In the genomic region with DNA sequence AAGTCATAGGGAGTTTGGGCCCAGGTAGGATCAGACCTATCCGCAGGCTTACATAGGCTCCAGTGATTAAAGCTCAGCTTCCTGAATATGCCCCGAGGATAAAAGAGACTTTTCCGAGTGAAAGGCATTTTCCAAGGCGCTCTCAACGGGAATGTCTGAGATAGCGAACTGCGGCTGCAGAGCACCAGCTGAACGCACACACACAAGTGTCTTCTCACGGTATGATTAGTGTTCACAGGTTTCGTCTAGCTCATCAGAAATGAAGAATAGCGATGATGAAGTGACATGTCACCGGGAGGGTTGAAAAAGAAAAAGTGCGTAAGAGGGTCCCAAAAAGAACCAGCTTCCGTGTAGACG, we compare ENCODE assay signal across 8 cellular contexts. TPM values are rescaled to one million over a fixed set of nuclear protein-coding genes. Genes with fewer than 3 reads are reported as not detected.
DNase-seq lines count a peak whose midpoint lies in the region; ATAC-seq, FAIRE-seq and TF ChIP-seq lines count a peak whose summit lies in the region.

No MANE protein-coding gene starts in this region.

- H2BK12ac ChIP-seq in mesenchymal stem cell (ENCODE audit: low read length in 2 of 2), result no peak overlapping the region

- H3K9me3 Mint-ChIP-seq in CD4-positive, CD25-positive, alpha-beta regulatory T cell, result peaks cover 0 to 2% (median 0%) of the 10 kb centered on the region in 7 donors
- H3K9me3 Mint-ChIP-seq in IgD-negative memory B cell, result no peaks in the 10 kb centered on the region

- no peak overlapping the region for H2AK5ac ChIP-seq in mesenchymal stem cell (ENCODE audit: low read length, severe bottlenecking)

- H3K14ac ChIP-seq in mesenchymal stem cell (ENCODE audit: low read length in 2 of 2), result no peak overlapping the region

- H3K36me3 Mint-ChIP-seq in CD4-positive, CD25-positive, alpha-beta regulatory T cell, result no peaks in the 10 kb centered on the region
- H3K36me3 Mint-ChIP-seq in IgD-negative memory B cell, result no peaks in the 10 kb centered on the region

- H3K4me3 Mint-ChIP-seq in CD4-positive, CD25-positive, alpha-beta regulatory T cell, result peak overlapping the region; percentile 85 to 95 (median 92)
- peak overlapping the region; percentile 85 to 91 (median 90) for H3K4me3 Mint-ChIP-seq in IgD-negative memory B cell

- no peak for FAIRE-seq in bronchial epithelial cell (lab: Jason Lieb, UNC)

- H2BK120ac ChIP-seq in mesenchymal stem cell (ENCODE audit: low read depth, low read length), result no peak overlapping the region

- 6% methylated on average over 14 of the region's 15 CpGs for WGBS in mesenchymal stem cell
- WGBS in aorta, 2 donors, result 4% methylated on average over 15 of the region's 15 CpGs

- DNase-seq in CD4-positive, CD25-positive, alpha-beta regulatory T cell, result no peak
- no peak for DNase-seq in bronchial epithelial cell (ENCODE audit: low read depth)
- no peak for DNase-seq in mesenchymal stem cell
- no peak for DNase-seq in aorta
- DNase-seq in Ammon's horn (ENCODE audit: low spot score), result no peak
- no peak for DNase-seq in putamen (ENCODE audit: low spot score)

- ATAC-seq in CD4-positive, CD25-positive, alpha-beta regulatory T cell (ENCODE audit: low read depth in 2 of 2), result peak in 1 of 2 donors; percentile 4
- ATAC-seq in GM21360 (IDR thresholded peaks at IDR 0.05; ENCODE audit: unreplicated experiment) (peak; percentile 25), aorta (ENCODE audit: low FRiP score) (peak; percentile 34)

- peaks cover 4 to 25% (median 14%) of the 10 kb centered on the region in 4 donors for H3K4me1 Mint-ChIP-seq in CD4-positive, CD25-positive, alpha-beta regulatory T cell
- peaks cover 9 to 33% (median 10%) of the 10 kb centered on the region in 3 donors for H3K4me1 Mint-ChIP-seq in IgD-negative memory B cell

- peaks cover 8% of the 10 kb centered on the region for H3K79me1 ChIP-seq in mesenchymal stem cell (replicated peaks; ENCODE audit: low read length, poor library complexity, severe bottlenecking)

- H2BK5ac ChIP-seq in mesenchymal stem cell (ENCODE audit: low read depth, low read length, poor library complexity, severe bottlenecking), result peak overlapping the region; percentile 97

- H4K8ac ChIP-seq in mesenchymal stem cell (ENCODE audit: low read length), result peak overlapping the region; percentile 37

- H3K4ac ChIP-seq in mesenchymal stem cell (ENCODE audit: low read depth in 1 of 2, low read length in 2 of 2), result no peak overlapping the region

- peak overlapping the region; percentile 84 for H3K4me3 ChIP-seq in CD4-positive, CD25-positive, alpha-beta regulatory T cell (ENCODE audit: low read depth, low read length)
- H3K4me3 ChIP-seq in bronchial epithelial cell (ENCODE audit: low read depth, low read length) (peak overlapping the region; percentile 82), mesenchymal stem cell (ENCODE audit: insufficient read depth in 1 of 2, low read depth in 1 of 2, low read length in 2 of 2) (peak overlapping the region; percentile 71 to 98), aorta (ENCODE audit: low read length in 2 of 2) (peak overlapping the region; percentile 37 to 92)

- H4K91ac ChIP-seq in mesenchymal stem cell (ENCODE audit: low read length), result no peak overlapping the region

- no peak overlapping the region for H3K27ac ChIP-seq in CD4-positive, CD25-positive, alpha-beta regulatory T cell (ENCODE audit: insufficient read depth, low read length, poor library complexity, severe bottlenecking)
- H3K27ac ChIP-seq in mesenchymal stem cell (ENCODE audit: low read length, poor library complexity, severe bottlenecking) (peak overlapping the region; percentile 25), aorta (ENCODE audit: low read depth in 1 of 2, low read length in 2 of 2) (no peak overlapping the region)

- H2BK15ac ChIP-seq in mesenchymal stem cell (ENCODE audit: low read depth, poor library complexity, severe bottlenecking), result no peak overlapping the region

- no peak for TF ChIP-seq CTCF in bronchial epithelial cell (IDR thresholded peaks at IDR 0.05; ENCODE audit: insufficient read depth, low read length, severe bottlenecking)

- peak overlapping the region; percentile 93 for H3K9ac ChIP-seq in mesenchymal stem cell (ENCODE audit: low read length)

- H3K4me1 ChIP-seq in CD4-positive, CD25-positive, alpha-beta regulatory T cell (ENCODE audit: control insufficient read depth, insufficient read depth, low read length, poor library complexity, severe bottlenecking), result peaks cover 18% of the 10 kb centered on the region
- H3K4me1 ChIP-seq in mesenchymal stem cell (ENCODE audit: control insufficient read depth, insufficient read depth, low read depth, low read length) (peaks cover 4% of the 10 kb centered on the region), aorta (ENCODE audit: control insufficient read depth in 1 of 2, insufficient read depth in 2 of 2, low read length in 2 of 2) (no peaks in the 10 kb centered on the region)

- no peaks in the 10 kb centered on the region for H3K36me3 ChIP-seq in CD4-positive, CD25-positive, alpha-beta regulatory T cell (ENCODE audit: control insufficient read depth, insufficient read depth, low read length)
- H3K36me3 ChIP-seq in bronchial epithelial cell (ENCODE audit: control insufficient read depth, insufficient read depth, low read length) (no peaks in the 10 kb centered on the region), mesenchymal stem cell (ENCODE audit: control insufficient read depth in 1 of 2, insufficient read depth in 2 of 2, low read depth in 1 of 2, low read length in 2 of 2) (no peaks in the 10 kb centered on the region), aorta (ENCODE audit: control insufficient read depth in 1 of 2, insufficient read depth in 2 of 2, low read length in 1 of 2) (no peaks in the 10 kb centered on the region)

- no peak overlapping the region for H3K23ac ChIP-seq in mesenchymal stem cell (ENCODE audit: low read length in 2 of 2)

- H3K27ac Mint-ChIP-seq in CD4-positive, CD25-positive, alpha-beta regulatory T cell, result peak overlapping the region in 2 of 3 donors; percentile 60 to 85
- peak overlapping the region in 2 of 3 donors; percentile 3 to 60 for H3K27ac Mint-ChIP-seq in IgD-negative memory B cell

- H3K18ac ChIP-seq in mesenchymal stem cell (ENCODE audit: low read depth in 1 of 2, low read length in 2 of 2), result no peak overlapping the region

- H2AFZ ChIP-seq in mesenchymal stem cell (ENCODE audit: low read depth, low read length), result no peak overlapping the region

- H3K27me3 ChIP-seq in CD4-positive, CD25-positive, alpha-beta regulatory T cell (ENCODE audit: control insufficient read depth, insufficient read depth, low read length), result peaks cover 7% of the 10 kb centered on the region
- H3K27me3 ChIP-seq in bronchial epithelial cell (ENCODE audit: control insufficient read depth, insufficient read depth, low read length) (no peaks in the 10 kb centered on the region), mesenchymal stem cell (ENCODE audit: control insufficient read depth in 1 of 2, insufficient read depth in 1 of 2, low read length in 2 of 2) (no peaks in the 10 kb centered on the region), aorta (ENCODE audit: control insufficient read depth in 1 of 2, insufficient read depth in 2 of 2, low read length in 1 of 2) (no peaks in the 10 kb centered on the region)

- H3K27me3 Mint-ChIP-seq in CD4-positive, CD25-positive, alpha-beta regulatory T cell, result peaks cover 32% of the 10 kb centered on the region
- peaks cover 14% of the 10 kb centered on the region for H3K27me3 Mint-ChIP-seq in IgD-negative memory B cell

- intact Hi-C loops in aorta (cut with DNase I), result loop anchor here (2.0 to 5.0 kb wide), 4 partner anchors 84 to 279 kb away; no protein-coding TSS in a partner anchor

- H3K9me3 ChIP-seq in CD4-positive, CD25-positive, alpha-beta regulatory T cell (ENCODE audit: control insufficient read depth in 2 of 2, low read length in 2 of 2), result no peaks in the 10 kb centered on the region
- no peaks in the 10 kb centered on the region for H3K9me3 ChIP-seq in mesenchymal stem cell (ENCODE audit: control insufficient read depth, low read length)
- H3K9me3 ChIP-seq in aorta (ENCODE audit: control insufficient read depth, low read length), result no peaks in the 10 kb centered on the region

- peak overlapping the region; percentile 93 for H3K4me2 ChIP-seq in mesenchymal stem cell (ENCODE audit: low read length, poor library complexity, severe bottlenecking)

RNA-seq across cellular contexts. Expression of a gene that starts 0.6 kb away (rescaled TPM):
- 3.0 TPM for total RNA-seq in CD4-positive, CD25-positive, alpha-beta regulatory T cell
- 1 to 10 TPM in 1 of 4 donors, under 1 TPM in 3; 0.36 to 1.8 (median 0.45) TPM for polyA plus RNA-seq in CD4-positive, CD25-positive, alpha-beta regulatory T cell
- polyA plus RNA-seq in IgD-negative memory B cell (1.1 TPM), aorta (10 to 100 TPM; 22.3 to 30.9 TPM)
- total RNA-seq in bronchial epithelial cell (12.1 and 13.7 TPM in 2 replicates), aorta (10 to 100 TPM; 32.2 to 33.9 TPM)
- polyA plus RNA-seq in mesenchymal stem cell (2013, experiment 1 of 2), result 1.4 TPM
- polyA plus RNA-seq in mesenchymal stem cell (2013, experiment 2 of 2), result 1.7 TPM
